Comparison of ENCODE assay signal across 11 cellular contexts in genomic region chrX:46953137-46953527, GRCh38. TPM values are rescaled to one million over a fixed set of nuclear protein-coding genes. Genes with fewer than 3 reads are reported as not detected.
DNase-seq lines count a peak whose midpoint lies in the region; ATAC-seq lines count a peak whose summit lies in the region.
"Had no signal": no experiment of that assay in that cellular context is flagged by ENCODE, and none has a peak within 500 bp of the region (broad histone marks: within the 10 kb centered on the region; RNA-seq: fewer than 3 reads in every experiment).

No MANE protein-coding gene starts in this region.

- H3K36me3 Mint-ChIP-seq in activated CD4-positive, alpha-beta memory T cell treated with anti-CD3 and anti-CD28 coated beads for 36 hours, result no peaks in the 10 kb centered on the region
- H3K36me3 Mint-ChIP-seq in activated CD4-positive, alpha-beta memory T cell treated with anti-CD3 and anti-CD28 coated beads, Interleukin-2, amount 10 ng/mL, durations not matched to agents 7 days and 5 days (ENCODE audit: low read depth), result no peaks in the 10 kb centered on the region
- no peaks in the 10 kb centered on the region for H3K36me3 Mint-ChIP-seq in stimulated activated naive CD8-positive, alpha-beta T cell treated with anti-CD3 and anti-CD28 coated beads, Interleukin-15, Interleukin-2, amounts not matched to agents 100 ng/mL and 50 ng/mL, for 24 hours (ENCODE audit: low read depth)
- H3K36me3 Mint-ChIP-seq: activated naive CD4-positive, alpha-beta T cell treated with anti-CD3 and anti-CD28 coated beads, Interleukin-2, amount 50 U/mL, for 24 hours had no signal

- no peaks in the 10 kb centered on the region for H3K27me3 ChIP-seq in adipocyte (replicated peaks; ENCODE audit: control insufficient read depth, insufficient read depth, low read length)
- H3K27me3 ChIP-seq: left lung had no signal

- no peaks in the 10 kb centered on the region for H3K9me3 Mint-ChIP-seq in activated CD4-positive, alpha-beta memory T cell treated with anti-CD3 and anti-CD28 coated beads for 36 hours
- no peaks in the 10 kb centered on the region for H3K9me3 Mint-ChIP-seq in activated CD4-positive, alpha-beta memory T cell treated with anti-CD3 and anti-CD28 coated beads, Interleukin-2, amount 10 ng/mL, durations not matched to agents 7 days and 5 days
- H3K9me3 Mint-ChIP-seq in stimulated activated naive CD8-positive, alpha-beta T cell treated with anti-CD3 and anti-CD28 coated beads, Interleukin-15, Interleukin-2, amounts not matched to agents 100 ng/mL and 50 ng/mL, for 24 hours, result no peaks in the 10 kb centered on the region
- H3K9me3 Mint-ChIP-seq: activated naive CD4-positive, alpha-beta T cell treated with anti-CD3 and anti-CD28 coated beads, Interleukin-2, amount 50 U/mL, for 24 hours; T-helper 1 cell treated with Interleukin-12 subunit alpha and Interleukin-12 subunit beta and Interleukin-4 antibody, amounts not matched to agents 30 μg/mL and 1 μg/mL, for 36 hours had no signal

- no peak overlapping the region for H3K27ac ChIP-seq in caudate nucleus (ENCODE audit: low read depth, low read length)
- H3K27ac ChIP-seq: left lung had no signal

- peak overlapping the region; percentile 27 for H3K4me3 ChIP-seq in adipocyte (ENCODE audit: low read length)
- H3K4me3 ChIP-seq: left lung had no signal

- peaks cover 12% of the 10 kb centered on the region for H3K4me1 ChIP-seq in adipocyte (ENCODE audit: control insufficient read depth, insufficient read depth, low read length)

- no peak overlapping the region for H3K4me3 Mint-ChIP-seq in activated CD4-positive, alpha-beta memory T cell treated with anti-CD3 and anti-CD28 coated beads for 36 hours
- no peak overlapping the region for H3K4me3 Mint-ChIP-seq in activated CD4-positive, alpha-beta memory T cell treated with anti-CD3 and anti-CD28 coated beads, Interleukin-2, amount 10 ng/mL, durations not matched to agents 7 days and 5 days
- peak overlapping the region; percentile 13 for H3K4me3 Mint-ChIP-seq in stimulated activated naive CD8-positive, alpha-beta T cell treated with anti-CD3 and anti-CD28 coated beads, Interleukin-15, Interleukin-2, amounts not matched to agents 100 ng/mL and 50 ng/mL, for 24 hours
- H3K4me3 Mint-ChIP-seq: activated naive CD4-positive, alpha-beta T cell treated with anti-CD3 and anti-CD28 coated beads, Interleukin-2, amount 50 U/mL, for 24 hours; T-helper 1 cell treated with Interleukin-12 subunit alpha and Interleukin-12 subunit beta and Interleukin-4 antibody, amounts not matched to agents 30 μg/mL and 1 μg/mL, for 36 hours had no signal

- CTCF ChIA-PET in activated CD4-positive, alpha-beta memory T cell treated with anti-CD3 and anti-CD28 coated beads for 36 hours (lab: Charles Lee), result no interaction called here
- CTCF ChIA-PET in activated CD4-positive, alpha-beta memory T cell treated with anti-CD3 and anti-CD28 coated beads, Interleukin-2, amount 10 ng/mL, durations not matched to agents 7 days and 5 days (lab: Charles Lee), result no interaction called here

- no peak overlapping the region for H3K27ac Mint-ChIP-seq in activated CD4-positive, alpha-beta memory T cell treated with anti-CD3 and anti-CD28 coated beads for 36 hours
- no peak overlapping the region for H3K27ac Mint-ChIP-seq in activated CD4-positive, alpha-beta memory T cell treated with anti-CD3 and anti-CD28 coated beads, Interleukin-2, amount 10 ng/mL, durations not matched to agents 7 days and 5 days
- H3K27ac Mint-ChIP-seq in stimulated activated naive CD8-positive, alpha-beta T cell treated with anti-CD3 and anti-CD28 coated beads, Interleukin-15, Interleukin-2, amounts not matched to agents 100 ng/mL and 50 ng/mL, for 24 hours, result peak overlapping the region; percentile 45
- H3K27ac Mint-ChIP-seq: activated naive CD4-positive, alpha-beta T cell treated with anti-CD3 and anti-CD28 coated beads, Interleukin-2, amount 50 U/mL, for 24 hours; T-helper 1 cell treated with Interleukin-12 subunit alpha and Interleukin-12 subunit beta and Interleukin-4 antibody, amounts not matched to agents 30 μg/mL and 1 μg/mL, for 36 hours had no signal

- intact Hi-C loops in activated CD4-positive, alpha-beta memory T cell treated with anti-CD3 and anti-CD28 coated beads for 36 hours (cut with micrococcal nuclease), result no loop called here

- H3K9ac ChIP-seq in adipocyte (ENCODE audit: low read length), result peak overlapping the region; percentile 20

- peaks cover 7% of the 10 kb centered on the region for H3K4me1 Mint-ChIP-seq in activated CD4-positive, alpha-beta memory T cell treated with anti-CD3 and anti-CD28 coated beads for 36 hours (ENCODE audit: low read depth)
- peaks cover 3% of the 10 kb centered on the region for H3K4me1 Mint-ChIP-seq in activated CD4-positive, alpha-beta memory T cell treated with anti-CD3 and anti-CD28 coated beads, Interleukin-2, amount 10 ng/mL, durations not matched to agents 7 days and 5 days
- H3K4me1 Mint-ChIP-seq in stimulated activated naive CD8-positive, alpha-beta T cell treated with anti-CD3 and anti-CD28 coated beads, Interleukin-15, Interleukin-2, amounts not matched to agents 100 ng/mL and 50 ng/mL, for 24 hours (ENCODE audit: low read depth), result peaks cover 15% of the 10 kb centered on the region
- H3K4me1 Mint-ChIP-seq: activated naive CD4-positive, alpha-beta T cell treated with anti-CD3 and anti-CD28 coated beads, Interleukin-2, amount 50 U/mL, for 24 hours had no signal

- DNase-seq in activated CD4-positive, alpha-beta memory T cell treated with anti-CD3 and anti-CD28 coated beads for 36 hours, result peak; percentile 15
- no peak for DNase-seq in activated CD4-positive, alpha-beta memory T cell treated with anti-CD3 and anti-CD28 coated beads, Interleukin-2, amount 10 ng/mL, durations not matched to agents 7 days and 5 days
- DNase-seq in adipocyte (ENCODE audit: low read depth) (no peak), COLO668 (lab: John Stamatoyannopoulos, UW; ENCODE audit: unreplicated experiment) (no peak), caudate nucleus (lab: John Stamatoyannopoulos, UW) (no peak), EL (no peak)
- DNase-seq: left lung had no signal

- no peaks in the 10 kb centered on the region for H3K36me3 ChIP-seq in adipocyte (ENCODE audit: control insufficient read depth, insufficient read depth, low read length, severe bottlenecking)
- H3K36me3 ChIP-seq: left lung had no signal

- POLR2A ChIA-PET in activated CD4-positive, alpha-beta memory T cell treated with anti-CD3 and anti-CD28 coated beads for 36 hours (lab: Charles Lee), result no interaction called here
- POLR2A ChIA-PET in activated CD4-positive, alpha-beta memory T cell treated with anti-CD3 and anti-CD28 coated beads, Interleukin-2, amount 10 ng/mL, durations not matched to agents 7 days and 5 days (lab: Charles Lee), result no interaction called here

- no peaks in the 10 kb centered on the region for H3K9me3 ChIP-seq in adipocyte (ENCODE audit: control insufficient read depth, low read length)
- H3K9me3 ChIP-seq: left lung had no signal

- peaks cover 1% of the 10 kb centered on the region for H3K27me3 Mint-ChIP-seq in activated CD4-positive, alpha-beta memory T cell treated with anti-CD3 and anti-CD28 coated beads for 36 hours
- H3K27me3 Mint-ChIP-seq in activated CD4-positive, alpha-beta memory T cell treated with anti-CD3 and anti-CD28 coated beads, Interleukin-2, amount 10 ng/mL, durations not matched to agents 7 days and 5 days, result no peaks in the 10 kb centered on the region
- H3K27me3 Mint-ChIP-seq in stimulated activated naive CD8-positive, alpha-beta T cell treated with anti-CD3 and anti-CD28 coated beads, Interleukin-15, Interleukin-2, amounts not matched to agents 100 ng/mL and 50 ng/mL, for 24 hours, result no peaks in the 10 kb centered on the region
- H3K27me3 Mint-ChIP-seq: activated naive CD4-positive, alpha-beta T cell treated with anti-CD3 and anti-CD28 coated beads, Interleukin-2, amount 50 U/mL, for 24 hours had no signal

- peak; percentile 79 for ATAC-seq in HG02885 (IDR thresholded peaks at IDR 0.05; ENCODE audit: poor library complexity, unreplicated experiment)
- ATAC-seq: left lung had no signal

RNA-seq across cellular contexts. Expression of gene JADE3, which starts 40.9 kb away (rescaled TPM):
- total RNA-seq in activated CD4-positive, alpha-beta memory T cell treated with anti-CD3 and anti-CD28 coated beads for 36 hours, result 1 to 10 TPM; 1.4 to 1.5 TPM
- 1 to 10 TPM; 1.5 to 2.2 TPM for total RNA-seq in activated CD4-positive, alpha-beta memory T cell treated with anti-CD3 and anti-CD28 coated beads, Interleukin-2, amount 10 ng/mL, durations not matched to agents 7 days and 5 days
